ENCODE assay signal across 20 cellular contexts in genomic region chr12:89775336-89776005, GRCh38.
DNase-seq lines count a peak whose midpoint lies in the region; ATAC-seq, FAIRE-seq and TF ChIP-seq lines count a peak whose summit lies in the region.
"Had no signal": no experiment of that assay in that cellular context is flagged by ENCODE, and none has a peak within 500 bp of the region (broad histone marks: within the 10 kb centered on the region; RNA-seq: fewer than 3 reads in every experiment).

No MANE protein-coding gene starts in this region.

- TF ChIP-seq EP300 in A549 (IDR thresholded peaks at IDR 0.05), result peak; percentile 36 to 73; a peak in 2 of 5 replicates
- no peak for TF ChIP-seq EP300 in gastroesophageal sphincter (IDR thresholded peaks at IDR 0.05)

- peak; percentile 70 to 86; a peak in 5 of 6 replicates for ATAC-seq in A549
- ATAC-seq in HG03460 (IDR thresholded peaks at IDR 0.05; ENCODE audit: unreplicated experiment), result no peak
- no peak for ATAC-seq in gastroesophageal sphincter
- ATAC-seq: activated CD4-positive, alpha-beta T cell treated with anti-CD3 and anti-CD28 coated beads for 36 hours had no signal

- H3K4me1 ChIP-seq in A549 (peaks cover 45% of the 10 kb centered on the region), HAP-1 (peaks cover 9% of the 10 kb centered on the region; the same call in 1 of the 2 replicates), SJCRH30 (peaks cover 38% of the 10 kb centered on the region), gastroesophageal sphincter (no peaks in the 10 kb centered on the region)
- H3K4me1 ChIP-seq: prostate gland, testis had no signal

- peak; percentile 1 to 33; a peak in 2 of 5 replicates for TF ChIP-seq RAD21 in A549 (conservative IDR thresholded peaks at IDR 0.05 in 1 of 2, IDR thresholded peaks at IDR 0.05 in 1 of 2)

- in situ Hi-C loops in HAP-1 (cut with MboI; ENCODE audit: low sequenced_read_pairs), result no loop called here

- H3K4me2 ChIP-seq in A549, result peak overlapping the region; percentile 68

- CTCF ChIA-PET in A549 (lab: Yijun Ruan, JAX), result interaction anchor here (0.6 to 1.0 kb wide), 3 partner anchors 9 to 1656 kb away, joined by 3 read pairs; no protein-coding TSS in a partner anchor

- H3K27ac ChIP-seq in A549, result peak overlapping the region; percentile 51 to 73
- peak overlapping the region; percentile 73 for H3K27ac ChIP-seq in SJCRH30
- H3K27ac ChIP-seq in substantia nigra (ENCODE audit: low read depth, low read length, poor library complexity, severe bottlenecking), result no peak overlapping the region
- H3K27ac ChIP-seq in gastroesophageal sphincter, result no peak overlapping the region
- H3K27ac ChIP-seq: prostate gland, testis had no signal

- H3K36me3 ChIP-seq in HAP-1 (replicated peaks) (no peaks in the 10 kb centered on the region), SJCRH30 (no peaks in the 10 kb centered on the region), gastroesophageal sphincter (no peaks in the 10 kb centered on the region)
- H3K36me3 ChIP-seq: prostate gland had no signal

- TF ChIP-seq CTCF in A549 (IDR thresholded peaks at IDR 0.05), result no peak
- TF ChIP-seq CTCF in gastroesophageal sphincter (IDR thresholded peaks at IDR 0.05), result no peak

- H3K9me3 ChIP-seq in A549 (peaks cover 3% of the 10 kb centered on the region; the same call in 1 of the 3 replicates), HAP-1 (no peaks in the 10 kb centered on the region), SJCRH30 (replicated peaks) (no peaks in the 10 kb centered on the region), gastroesophageal sphincter (no peaks in the 10 kb centered on the region)
- H3K9me3 ChIP-seq: prostate gland, testis had no signal

- peak; percentile 39 to 56 for DNase-seq in A549 (ENCODE audit: low read depth in 1 of 2, low spot score in 1 of 2)
- peak; percentile 12 to 45 for DNase-seq in HAP-1 (ENCODE audit: low spot score in 2 of 2)
- peak; percentile 80 to 91 for DNase-seq in SJCRH30
- peak; percentile 76 for DNase-seq in kidney tubule cell (ENCODE audit: low spot score)
- DNase-seq in substantia nigra (lab: John Stamatoyannopoulos, UW), result no peak
- DNase-seq in activated CD8-positive, alpha-beta memory T cell treated with anti-CD3 and anti-CD28 coated beads, Interleukin-2, amount 50 U/mL, for 4 hours, result no peak
- DNase-seq: activated CD4-positive, alpha-beta T cell treated with anti-CD3 and anti-CD28 coated beads for 36 hours; activated naive CD8-positive, alpha-beta T cell treated with anti-CD3 and anti-CD28 coated beads for 36 hours; MV-4-11; naive B cell; NCI-H2081 treated with DMSO at 0.1 percent for 48 hours; Right ventricle myocardium superior; stimulated activated CD4-positive, alpha-beta T cell treated with anti-CD3 and anti-CD28 coated beads, Interleukin-1b, Interleukin-23, amount 100 ng/mL, for 48 hours; T1000; testis had no signal

- WGBS in A549 (ENCODE audit: missing lambda C conversion rate), result 3% methylated on average over 4 of the region's 4 CpGs
- WGBS in gastroesophageal sphincter (ENCODE audit: low coverage in 1 of 2), 2 donors, result 54 to 65% methylated on average over 4 of the region's 4 CpGs

- TF ChIP-seq POLR2A in A549 (IDR thresholded peaks at IDR 0.05; ENCODE audit: low read length), result no peak
- no peak for TF ChIP-seq POLR2A in gastroesophageal sphincter (IDR thresholded peaks at IDR 0.05)

- POLR2A ChIA-PET in A549 (lab: Yijun Ruan, JAX), result interaction anchor here (1.1 kb wide), 1 partner anchor 66 kb away, joined by 8 read pairs; the partner anchor contains the start of gene ATP2B1

- peak; percentile 98 for FAIRE-seq in A549 (lab: Jason Lieb, UNC)
- FAIRE-seq: D721Med, GM18507 had no signal

- H3K27me3 ChIP-seq in HAP-1 (ENCODE audit: low read depth) (no peaks in the 10 kb centered on the region), SJCRH30 (no peaks in the 10 kb centered on the region), gastroesophageal sphincter (no peaks in the 10 kb centered on the region)
- H3K27me3 ChIP-seq: testis had no signal

- H3K4me3 ChIP-seq in A549 (no peak overlapping the region), HAP-1 (no peak overlapping the region), SJCRH30 (peak overlapping the region; percentile 20), gastroesophageal sphincter (no peak overlapping the region)
- H3K4me3 ChIP-seq: prostate gland, testis had no signal

TF ChIP-seq in A549, 52 proteins besides CTCF, POLR2A, EP300 and RAD21:
- no peak for TF ChIP-seq TP53 (CRISPR knock-in tag; IDR thresholded peaks at IDR 0.05)
- TF ChIP-seq JUN (IDR thresholded peaks at IDR 0.05), result 0 out of 5 replicates have a peak, but pooled peaks of 1 of the 2 experiments have one; percentile 21
- TF ChIP-seq RFX5 (IDR thresholded peaks at IDR 0.05), result no peak
- no peak for TF ChIP-seq HOXA7 (CRISPR knock-in tag; IDR thresholded peaks at IDR 0.05)
- peak; percentile 50 for TF ChIP-seq JUNB (IDR thresholded peaks at IDR 0.05)
- peak; percentile 87; the same call in 1 of the 2 replicates for TF ChIP-seq GATA3 (IDR thresholded peaks at IDR 0.05; ENCODE audit: borderline replicate concordance)
- peak; percentile 9 to 83; a peak in 2 of 4 replicates for TF ChIP-seq CEBPB (IDR thresholded peaks at IDR 0.05)
- TF ChIP-seq RCOR1 (IDR thresholded peaks at IDR 0.05; ENCODE audit: low read depth, low read length), result no peak
- TF ChIP-seq, protein P1, sequence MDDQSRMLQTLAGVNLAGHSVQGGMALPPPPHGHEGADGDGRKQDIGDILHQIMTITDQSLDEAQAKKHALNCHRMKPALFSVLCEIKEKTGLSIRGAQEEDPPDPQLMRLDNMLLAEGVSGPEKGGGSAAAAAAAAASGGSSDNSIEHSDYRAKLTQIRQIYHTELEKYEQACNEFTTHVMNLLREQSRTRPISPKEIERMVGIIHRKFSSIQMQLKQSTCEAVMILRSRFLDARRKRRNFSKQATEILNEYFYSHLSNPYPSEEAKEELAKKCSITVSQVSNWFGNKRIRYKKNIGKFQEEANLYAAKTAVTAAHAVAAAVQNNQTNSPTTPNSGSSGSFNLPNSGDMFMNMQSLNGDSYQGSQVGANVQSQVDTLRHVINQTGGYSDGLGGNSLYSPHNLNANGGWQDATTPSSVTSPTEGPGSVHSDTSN (IDR thresholded peaks at IDR 0.05), result peak; percentile 68
- 0 out of 3 replicates have a peak, but pooled peaks have one; percentile 53 for TF ChIP-seq BCL3 (IDR thresholded peaks at IDR 0.05)

Comparison
In these comparisons a context has a peak if more than half of its experiments do, and no peak if none do; other contexts are left out.
1. ATAC-seq: peak in A549 (2 of 2); none in HG03460 (single experiment) and gastroesophageal sphincter (single experiment).
2. DNase-seq: peak in A549 (2 of 2), HAP-1 (2 of 2), SJCRH30 (2 of 2) and kidney tubule cell (single experiment); none in substantia nigra (0 of 49) and activated CD8-positive, alpha-beta memory T cell treated with anti-CD3 and anti-CD28 coated beads, Interleukin-2, amount 50 U/mL, for 4 hours (single experiment).
3. H3K27ac ChIP-seq: peak in A549 (2 of 2) and SJCRH30 (single experiment); none in substantia nigra (single experiment) and gastroesophageal sphincter (0 of 4).